ENCODE assay signal across 8 cellular contexts in the genomic region with DNA sequence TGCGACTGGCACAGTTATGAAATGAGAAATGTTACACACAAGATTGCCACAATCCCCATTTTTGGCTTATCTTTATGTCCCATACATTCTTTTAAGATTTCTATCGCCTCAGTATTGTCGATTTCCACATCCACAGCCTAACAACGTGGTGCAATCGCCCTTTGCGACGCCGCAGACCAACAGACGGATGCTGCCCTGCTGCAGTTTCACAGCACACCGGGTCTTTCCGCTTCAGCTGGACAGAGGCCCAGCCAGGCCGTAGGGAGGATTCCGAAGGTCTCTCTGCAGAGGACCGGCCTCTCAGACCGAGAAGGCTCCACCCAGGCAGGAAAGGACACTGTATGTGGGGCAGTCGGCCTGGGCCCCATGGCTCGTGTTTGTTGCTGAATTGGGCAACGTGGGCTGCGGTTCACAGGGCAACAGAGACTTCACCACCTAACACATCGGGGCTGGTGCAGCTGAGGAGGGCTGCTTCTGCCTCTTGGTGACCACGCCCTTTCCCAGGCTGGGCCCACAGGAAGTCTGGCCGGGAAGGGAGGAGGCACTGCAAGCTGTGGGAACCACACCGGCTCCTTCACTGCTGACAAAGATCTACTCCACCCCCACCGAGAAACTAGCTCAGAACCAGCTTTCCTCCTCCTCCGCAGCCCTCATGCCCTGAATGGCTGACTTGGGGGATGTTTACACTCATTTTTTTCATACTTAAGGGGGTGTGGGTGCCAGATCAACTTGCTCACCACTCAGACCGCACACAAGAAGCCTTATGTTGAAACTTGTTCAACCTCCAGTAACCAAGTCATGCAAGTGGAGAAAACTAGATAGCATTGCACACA. TPM values are rescaled to one million over a fixed set of nuclear protein-coding genes. Genes with fewer than 3 reads are reported as not detected.
DNase-seq lines count a peak whose midpoint lies in the region; ATAC-seq and TF ChIP-seq lines count a peak whose summit lies in the region.

No MANE protein-coding gene starts in this region.

- no peaks in the 10 kb centered on the region for H4K20me1 ChIP-seq in OCI-LY7 (ENCODE audit: insufficient read depth, low read length)

- H3K36me3 ChIP-seq in OCI-LY7 (ENCODE audit: insufficient read depth, low read length) = no peaks in the 10 kb centered on the region
- H3K36me3 ChIP-seq in esophagus muscularis mucosa = no peaks in the 10 kb centered on the region
- no peaks in the 10 kb centered on the region for H3K36me3 ChIP-seq in muscle layer of duodenum (ENCODE audit: control insufficient read depth in 1 of 2, insufficient read depth in 2 of 2, low read length in 2 of 2)

- H3K27me3 ChIP-seq in esophagus muscularis mucosa (no peaks in the 10 kb centered on the region), muscle layer of duodenum (ENCODE audit: low read depth, low read length) (no peaks in the 10 kb centered on the region)

- H2AFZ ChIP-seq in OCI-LY7 (ENCODE audit: low read length) = peak overlapping the region; percentile 86

- POLR2A ChIA-PET in AG04449 (lab: Yijun Ruan, JAX) = interaction anchor here (0.8 to 1.2 kb wide), 4 partner anchors 132 to 262 kb away, joined by 3 to 4 read pairs (median 3); a partner anchor contains a TSS
- POLR2A ChIA-PET in OCI-LY7 (lab: Charles Lee) = interaction anchor here (0.6 kb wide), 1 partner anchor 28 kb away, joined by 3 read pairs; no protein-coding TSS in a partner anchor

- CTCF ChIA-PET in AG04449 (lab: Yijun Ruan, JAX) (interaction anchor here (1.0 kb wide), 1 partner anchor 247 kb away, joined by 3 read pairs; no protein-coding TSS in a partner anchor), OCI-LY7 (lab: Charles Lee; ENCODE audit: unreplicated experiment) (no interaction called here)

- DNase-seq in AG04449 (ENCODE audit: low read depth, low spot score) = peak; percentile 98
- peak; percentile 5 for DNase-seq in OCI-LY7 (ENCODE audit: low spot score)
- DNase-seq in activated T-cell treated with anti-CD3 and anti-CD28 coated beads for 48 hours (ENCODE audit: low read depth) = peak; percentile 80
- DNase-seq in esophagus muscularis mucosa (ENCODE audit: extremely low spot score) = peak; percentile 97
- DNase-seq in stimulated activated CD8-positive, alpha-beta memory T cell treated with anti-CD3 and anti-CD28 coated beads, Interleukin-7, amount 100 ng/mL, for 1 hour (ENCODE audit: low read depth in 2 of 2) = peak; percentile 49 to 67

- H3K4me2 ChIP-seq in OCI-LY7 (ENCODE audit: low read length) = peak overlapping the region; percentile 28; the same call in 1 of the 2 replicates

- no peak for TF ChIP-seq EP300 in esophagus muscularis mucosa (IDR thresholded peaks at IDR 0.05)

- H3K4me1 ChIP-seq in OCI-LY7 (ENCODE audit: insufficient read depth, low read length, poor library complexity, severe bottlenecking) = peaks cover 10% of the 10 kb centered on the region
- H3K4me1 ChIP-seq in esophagus muscularis mucosa = peaks cover 19 to 32% (median 26%) of the 10 kb centered on the region in 4 donors
- peaks cover 8 to 15% of the 10 kb centered on the region in 2 donors for H3K4me1 ChIP-seq in muscle layer of duodenum (ENCODE audit: control insufficient read depth in 1 of 2, insufficient read depth in 2 of 2, low read length in 2 of 2)

- no peaks in the 10 kb centered on the region for H3K79me2 ChIP-seq in OCI-LY7 (ENCODE audit: insufficient read depth, low read depth, low read length)

- no TSS peak for BruUV-seq in OCI-LY7 (replicated peaks; lab: Mats Ljungman, UMichigan)

- H3K27ac ChIP-seq in OCI-LY7 (ENCODE audit: low read depth, low read length, poor library complexity, severe bottlenecking) = no peak overlapping the region
- H3K27ac ChIP-seq in esophagus muscularis mucosa (replicated peaks in 1 of 4) = peak overlapping the region; percentile 75 to 80 (median 78)
- peak overlapping the region; percentile 82 for H3K27ac ChIP-seq in muscle layer of duodenum (ENCODE audit: low read length)

- TF ChIP-seq POLR2A in esophagus muscularis mucosa (IDR thresholded peaks at IDR 0.05; ENCODE audit: low read depth) = no peak

- WGBS in esophagus muscularis mucosa = 37% methylated on average over 24 of the region's 26 CpGs

- H3K4me3 ChIP-seq in AG04449 (ENCODE audit: low read depth, low read length) (peak overlapping the region; percentile 36; the same call in 1 of the 2 replicates), OCI-LY7 (ENCODE audit: low read depth, low read length, poor library complexity, severe bottlenecking) (no peak overlapping the region), esophagus muscularis mucosa (peak overlapping the region; percentile 37 to 52 (median 46)), muscle layer of duodenum (ENCODE audit: low read depth in 1 of 2, low read length in 2 of 2) (peak overlapping the region; percentile 42 to 55)

- H3K9me2 ChIP-seq in OCI-LY7 (ENCODE audit: insufficient read depth, low read length) = no peaks in the 10 kb centered on the region

- ATAC-seq in GM18907 (IDR thresholded peaks at IDR 0.05; ENCODE audit: unreplicated experiment) (peak; percentile 90), HG03103 (IDR thresholded peaks at IDR 0.05; ENCODE audit: low read depth, unreplicated experiment) (peak; percentile 80)

- TF ChIP-seq CTCF in AG04449 (IDR thresholded peaks at IDR 0.05; ENCODE audit: insufficient read depth, low read length, missing control alignments) (no peak), OCI-LY7 (conservative IDR thresholded peaks at IDR 0.05; ENCODE audit: low read length) (no peak), esophagus muscularis mucosa (IDR thresholded peaks at IDR 0.05) (peak in 1 of 3 experiments; percentile 18)

- H3K9me3 ChIP-seq in OCI-LY7 (ENCODE audit: low read length) (no peaks in the 10 kb centered on the region), esophagus muscularis mucosa (no peaks in the 10 kb centered on the region), muscle layer of duodenum (ENCODE audit: control insufficient read depth in 1 of 2, low read length in 2 of 2) (no peaks in the 10 kb centered on the region)

- intact Hi-C loops in OCI-LY7 (cut with micrococcal nuclease; ENCODE audit: unreplicated experiment) = no loop called here
- intact Hi-C loops in esophagus muscularis mucosa (cut with DNase I) = loop anchor here (5.0 kb wide), 1 partner anchor 37 kb away; no protein-coding TSS in a partner anchor

RNA-seq across cellular contexts. Expression of a gene that starts 32.9 kb away (rescaled TPM):
- total RNA-seq in OCI-LY7 (2014; rRNA removed; shearing (Covaris generic)) = 30.8 and 37.4 TPM in 2 replicates
- 26.2 and 33.5 TPM in 2 replicates for total RNA-seq in OCI-LY7 (2022)
- 10 to 100 TPM; 11.3 to 33.2 (median 14.7) TPM for total RNA-seq in esophagus muscularis mucosa

Comparison
In these comparisons a context has a peak if more than half of its experiments do, and no peak if none do; other contexts are left out.
1. DNase-seq: peak in every context shown above with its lines; median percentile 98 in AG04449; 97 in esophagus muscularis mucosa; 80 in activated T-cell treated with anti-CD3 and anti-CD28 coated beads for 48 hours; 58 in stimulated activated CD8-positive, alpha-beta memory T cell treated with anti-CD3 and anti-CD28 coated beads, Interleukin-7, amount 100 ng/mL, for 1 hour; 5 in OCI-LY7.